Comparison of ENCODE assay signal across 25 cellular contexts in genomic region chr9:38153152-38153909, GRCh38.
DNase-seq lines count a peak whose midpoint lies in the region; ATAC-seq, FAIRE-seq and TF ChIP-seq lines count a peak whose summit lies in the region.
"Had no signal": no experiment of that assay in that cellular context is flagged by ENCODE, and none has a peak within 500 bp of the region (broad histone marks: within the 10 kb centered on the region; RNA-seq: fewer than 3 reads in every experiment).

No MANE protein-coding gene starts in this region.

- no peaks in the 10 kb centered on the region for H3K36me3 Mint-ChIP-seq in activated T-helper 2 cell treated with anti-CD3 and anti-CD28 coated beads, Interferon-gamma antibody, Interleukin-2, Interleukin-4, amounts not matched to agents 10 μg/mL and 5 μg/mL and 100 μg/mL, durations not matched to agents 14 hours and 24 hours and 36 hours (ENCODE audit: low read depth)
- H3K36me3 Mint-ChIP-seq: CD4-positive, alpha-beta memory T cell had no signal

- H3K27ac ChIP-seq in right cardiac atrium (ENCODE audit: low read length) (no peak overlapping the region), pancreas (peak overlapping the region in 1 of 4 donors; percentile 16)
- H3K27ac ChIP-seq: A549, BLaER1, Peyer's patch, SK-N-MC had no signal

- H3K4me1 ChIP-seq in right cardiac atrium (ENCODE audit: control insufficient read depth, insufficient read depth, low read length) (no peaks in the 10 kb centered on the region), pancreas (peaks cover 0 to 9% (median 9%) of the 10 kb centered on the region in 3 donors)
- H3K4me1 ChIP-seq: A549, BLaER1, Peyer's patch had no signal

- no peak for TF ChIP-seq CTCF in pancreas (IDR thresholded peaks at IDR 0.05)

- H3K9me3 ChIP-seq in right cardiac atrium (ENCODE audit: control insufficient read depth, low read length): no peaks in the 10 kb centered on the region
- H3K9me3 ChIP-seq in pancreas: no peaks in the 10 kb centered on the region
- H3K9me3 ChIP-seq: A549, BLaER1, MG63, Peyer's patch had no signal

- H3K4me1 Mint-ChIP-seq in activated T-helper 2 cell treated with anti-CD3 and anti-CD28 coated beads, Interferon-gamma antibody, Interleukin-2, Interleukin-4, amounts not matched to agents 10 μg/mL and 5 μg/mL and 100 μg/mL, durations not matched to agents 14 hours and 24 hours and 36 hours (ENCODE audit: low read depth): no peaks in the 10 kb centered on the region
- H3K4me1 Mint-ChIP-seq: CD4-positive, alpha-beta memory T cell had no signal

- intact Hi-C loops in right cardiac atrium (cut with DNase I): loop anchor here in 1 of 4 donors (10.0 kb wide), 1 partner anchor 159 kb away; no protein-coding TSS in a partner anchor
- intact Hi-C loops in pancreas (cut with DNase I): no loop called here
- intact Hi-C loops in activated T-helper 2 cell treated with anti-CD3 and anti-CD28 coated beads, Interferon-gamma antibody, Interleukin-2, Interleukin-4, amounts not matched to agents 10 μg/mL and 5 μg/mL and 100 μg/mL, durations not matched to agents 14 hours and 24 hours and 36 hours (cut with micrococcal nuclease): no loop called here

- no peaks in the 10 kb centered on the region for H3K9me3 Mint-ChIP-seq in activated T-helper 2 cell treated with anti-CD3 and anti-CD28 coated beads, Interferon-gamma antibody, Interleukin-2, Interleukin-4, amounts not matched to agents 10 μg/mL and 5 μg/mL and 100 μg/mL, durations not matched to agents 14 hours and 24 hours and 36 hours
- H3K9me3 Mint-ChIP-seq: CD4-positive, alpha-beta memory T cell had no signal

- H3K36me3 ChIP-seq in pancreas: no peaks in the 10 kb centered on the region
- H3K36me3 ChIP-seq: BLaER1, MG63, Peyer's patch had no signal

- H3K4me3 Mint-ChIP-seq in activated T-helper 2 cell treated with anti-CD3 and anti-CD28 coated beads, Interferon-gamma antibody, Interleukin-2, Interleukin-4, amounts not matched to agents 10 μg/mL and 5 μg/mL and 100 μg/mL, durations not matched to agents 14 hours and 24 hours and 36 hours (ENCODE audit: low read depth): no peak overlapping the region
- H3K4me3 Mint-ChIP-seq: CD4-positive, alpha-beta memory T cell had no signal

- peak; percentile 25 for DNase-seq in HuH-7 (ENCODE audit: low spot score)
- DNase-seq in NCI-H146 treated with DMSO at 0.1 percent for 48 hours (lab: John Stamatoyannopoulos, UW; ENCODE audit: unreplicated experiment): peak; percentile 81
- DNase-seq in right cardiac atrium: no peak
- peak in 2 of 6 donors; percentile 40 to 62 for DNase-seq in pancreas
- DNase-seq in activated T-helper 2 cell treated with anti-CD3 and anti-CD28 coated beads, Interferon-gamma antibody, Interleukin-2, Interleukin-4, amounts not matched to agents 10 μg/mL and 5 μg/mL and 100 μg/mL, durations not matched to agents 14 hours and 24 hours and 36 hours (ENCODE audit: low spot score): no peak
- DNase-seq in activated CD4-positive, alpha-beta T cell treated with anti-CD3 and anti-CD28 coated beads for 1 hour: no peak
- DNase-seq in COR-L47 (lab: John Stamatoyannopoulos, UW): no peak
- DNase-seq: CD4-positive, alpha-beta memory T cell; IMR-90; Karpas-422; MG63; NCI-H1048; NCI-H1436 treated with DMSO at 0.1 percent for 48 hours; NCI-H2081; NCI-H446 treated with DMSO at 0.1 percent for 48 hours; NCI-H69; NK-92 treated with Interleukin-12 subunit alpha and Interleukin-12 subunit beta, amount 100 ng/mL, for 24 hours; Peyer's patch had no signal

- WGBS in right cardiac atrium: 73% methylated on average over 6 of the region's 6 CpGs
- WGBS in pancreas, 2 donors: 43% methylated on average over 6 of the region's 6 CpGs

- peak; percentile 61 to 79 for ATAC-seq in right cardiac atrium
- peak; percentile 81 to 98 (median 89) for ATAC-seq in pancreas
- no peak for ATAC-seq in GM21825 (IDR thresholded peaks at IDR 0.05; ENCODE audit: unreplicated experiment)
- ATAC-seq: A549 had no signal

- no peak overlapping the region for H3K27ac Mint-ChIP-seq in activated T-helper 2 cell treated with anti-CD3 and anti-CD28 coated beads, Interferon-gamma antibody, Interleukin-2, Interleukin-4, amounts not matched to agents 10 μg/mL and 5 μg/mL and 100 μg/mL, durations not matched to agents 14 hours and 24 hours and 36 hours

- no peaks in the 10 kb centered on the region for H3K27me3 ChIP-seq in right cardiac atrium (ENCODE audit: control insufficient read depth, insufficient read depth)
- no peaks in the 10 kb centered on the region for H3K27me3 ChIP-seq in pancreas
- H3K27me3 ChIP-seq: BLaER1, MG63, Peyer's patch had no signal

- H3K4me3 ChIP-seq in right cardiac atrium (ENCODE audit: low read length) (no peak overlapping the region), pancreas (no peak overlapping the region)
- H3K4me3 ChIP-seq: A549, BLaER1, MG63, Peyer's patch, SK-N-MC had no signal

- FAIRE-seq in pancreas (lab: Jason Lieb, UNC): no peak
- FAIRE-seq: A549, GM12891, GM18507, H1 had no signal

- H3K27me3 Mint-ChIP-seq in activated T-helper 2 cell treated with anti-CD3 and anti-CD28 coated beads, Interferon-gamma antibody, Interleukin-2, Interleukin-4, amounts not matched to agents 10 μg/mL and 5 μg/mL and 100 μg/mL, durations not matched to agents 14 hours and 24 hours and 36 hours (ENCODE audit: low read depth): no peaks in the 10 kb centered on the region

Comparison
In these comparisons a context has a peak if more than half of its experiments do, and no peak if none do; other contexts are left out.
1. DNase-seq: peak in HuH-7 (single experiment) and NCI-H146 treated with DMSO at 0.1 percent for 48 hours (single experiment); none in right cardiac atrium (0 of 3), activated T-helper 2 cell treated with anti-CD3 and anti-CD28 coated beads, Interferon-gamma antibody, Interleukin-2, Interleukin-4, amounts not matched to agents 10 μg/mL and 5 μg/mL and 100 μg/mL, durations not matched to agents 14 hours and 24 hours and 36 hours (single experiment), activated CD4-positive, alpha-beta T cell treated with anti-CD3 and anti-CD28 coated beads for 1 hour (single experiment) and COR-L47 (single experiment).